In the genomic region with DNA sequence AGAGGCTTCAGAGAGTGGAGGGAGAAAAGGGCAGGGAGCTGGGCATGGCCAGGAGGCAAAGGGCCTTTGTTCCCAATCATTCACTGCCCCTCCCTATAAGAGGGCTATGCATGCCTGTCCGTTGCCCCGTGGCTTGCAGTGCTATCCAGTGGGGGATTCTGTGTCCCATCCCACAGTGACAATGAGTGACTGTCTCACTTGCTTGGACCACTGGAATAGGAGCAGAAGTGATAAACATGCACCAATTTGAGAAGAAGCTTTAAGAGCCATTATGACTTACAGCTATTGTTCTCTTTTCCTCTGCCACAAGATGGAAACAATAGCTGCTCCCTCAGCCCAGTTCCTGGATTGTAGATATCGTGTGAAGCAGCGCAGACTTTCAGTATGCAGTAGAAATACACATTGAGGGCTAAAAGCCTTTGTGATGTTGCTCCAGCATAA, we compare ENCODE assay signal across 16 cellular contexts. TPM values are rescaled to one million over a fixed set of nuclear protein-coding genes. Genes with fewer than 3 reads are reported as not detected.
DNase-seq lines count a peak whose midpoint lies in the region; ATAC-seq and TF ChIP-seq lines count a peak whose summit lies in the region.
"Had no signal": no experiment of that assay in that cellular context is flagged by ENCODE, and none has a peak within 500 bp of the region (broad histone marks: within the 10 kb centered on the region; RNA-seq: fewer than 3 reads in every experiment).

No MANE protein-coding gene starts in this region.

- no peak overlapping the region for H2BK20ac ChIP-seq in IMR-90 (ENCODE audit: low read depth, low read length)

- H2AK9ac ChIP-seq in IMR-90 (replicated peaks; ENCODE audit: low read depth, low read length, poor library complexity) = no peak overlapping the region

- H4K91ac ChIP-seq in IMR-90 (ENCODE audit: insufficient read depth, low read depth, low read length) = no peak overlapping the region

- no peak overlapping the region for H3K4me2 ChIP-seq in IMR-90 (ENCODE audit: low read depth, low read length)

- intact Hi-C loops in IMR-90 (cut with micrococcal nuclease) = no loop called here

- H3K14ac ChIP-seq in IMR-90 (replicated peaks; ENCODE audit: low read depth, low read length) = no peak overlapping the region

- H3K4me3 ChIP-seq in IMR-90 (ENCODE audit: insufficient read depth, low read depth, low read length) (no peak overlapping the region), right atrium auricular region (no peak overlapping the region)
- H3K4me3 ChIP-seq: sigmoid colon had no signal

- H4K5ac ChIP-seq in IMR-90 (ENCODE audit: low read depth, low read length) = no peak overlapping the region

- no peak overlapping the region for H3K27ac Mint-ChIP-seq in osteocyte (ENCODE audit: unreplicated experiment)
- H3K27ac Mint-ChIP-seq: naive B cell had no signal

- no peak for TF ChIP-seq CTCF in IMR-90 (conservative IDR thresholded peaks at IDR 0.05; ENCODE audit: low read depth, low read length)
- TF ChIP-seq CTCF in right atrium auricular region (IDR thresholded peaks at IDR 0.05) = no peak
- TF ChIP-seq CTCF in osteocyte (IDR thresholded peaks at IDR 0.05) = no peak

- H3K18ac ChIP-seq in IMR-90 (ENCODE audit: low read depth, low read length) = no peak overlapping the region

- H3K79me1 ChIP-seq in IMR-90 (ENCODE audit: low read depth in 1 of 2, low read length in 2 of 2) = no peaks in the 10 kb centered on the region

- H3K9ac ChIP-seq in IMR-90 (ENCODE audit: low read depth, low read length) = no peak overlapping the region

- TF ChIP-seq POLR2A in IMR-90 (IDR thresholded peaks at IDR 0.05; ENCODE audit: low read depth, low read length) = no peak

- H3K4me3 Mint-ChIP-seq in osteocyte (ENCODE audit: unreplicated experiment) = no peak overlapping the region
- H3K4me3 Mint-ChIP-seq: naive B cell had no signal

- H3K23ac ChIP-seq in IMR-90 (ENCODE audit: low read depth, low read length) = no peak overlapping the region

- peaks cover 7% of the 10 kb centered on the region for H3K27me3 ChIP-seq in IMR-90 (ENCODE audit: control insufficient read depth, insufficient read depth, low read length)
- H3K27me3 ChIP-seq in right atrium auricular region = no peaks in the 10 kb centered on the region
- H3K27me3 ChIP-seq: sigmoid colon had no signal

- 0 out of 2 replicates have a peak overlapping the region, but pooled peaks have one; percentile 12 for H2AK5ac ChIP-seq in IMR-90 (ENCODE audit: low read depth, low read length)

- peaks cover 3% of the 10 kb centered on the region for H3K4me1 ChIP-seq in IMR-90 (ENCODE audit: control insufficient read depth, insufficient read depth, low read length)
- H3K4me1 ChIP-seq in right atrium auricular region = peaks cover 0 to 74% of the 10 kb centered on the region in 2 donors

- no peaks in the 10 kb centered on the region for H4K20me1 ChIP-seq in IMR-90 (ENCODE audit: insufficient read depth, low read length)

- peaks cover 49% of the 10 kb centered on the region for H3K4me1 Mint-ChIP-seq in osteocyte (ENCODE audit: unreplicated experiment)
- H3K4me1 Mint-ChIP-seq: naive B cell had no signal

- 100% methylated on average over 1 of the region's 4 CpGs; no CpG with 5 or more reads in 1 of the 2 experiments for WGBS in IMR-90 (ENCODE audit: extremely low coverage in 2 of 2, insufficient read length in 1 of 2), 2 experiments

- peaks cover 2% of the 10 kb centered on the region for H3K36me3 Mint-ChIP-seq in osteocyte (ENCODE audit: unreplicated experiment)
- H3K36me3 Mint-ChIP-seq: naive B cell had no signal

- POLR2A ChIA-PET in IMR-90 (lab: Charles Lee; ENCODE audit: unreplicated experiment) = no interaction called here

- no TSS peak for BruUV-seq in IMR-90 (replicated peaks; lab: Mats Ljungman, UMichigan)

- H2AFZ ChIP-seq in IMR-90 (replicated peaks; ENCODE audit: low read length, poor library complexity) = no peak overlapping the region

- DNase-seq in IMR-90 = no peak
- peak in 55 of 61 donors; percentile 10 to 83 (median 60) for DNase-seq in caudate nucleus (lab: John Stamatoyannopoulos, UW)
- DNase-seq in right atrium auricular region (ENCODE audit: low spot score) = peak; percentile 23
- peak; percentile 13 for DNase-seq in osteocyte (ENCODE audit: extremely low spot score, unreplicated experiment)
- DNase-seq in stimulated activated CD4-positive, alpha-beta T cell treated with anti-CD3 and anti-CD28 coated beads, Interleukin-4, amount 100 ng/mL, for 24 hours = no peak
- no peak for DNase-seq in COR-L47 (lab: John Stamatoyannopoulos, UW)
- DNase-seq in NCI-H1048 (lab: John Stamatoyannopoulos, UW) = no peak
- DNase-seq: activated CD4-positive, CD25-positive, alpha-beta regulatory T cell; activated effector memory CD4-positive, alpha-beta T cell treated with anti-CD3 and anti-CD28 coated beads, Interleukin-2, amount 50 U/mL, for 16 hours; effector CD4-positive, alpha-beta T cell; naive B cell; NCI-H187 treated with DMSO at 0.1 percent for 48 hours; NCI-H774; sigmoid colon; stimulated activated CD4-positive, alpha-beta T cell treated with anti-CD3 and anti-CD28 coated beads, Interleukin-4, amount 100 ng/mL, for 4 hours had no signal

- H2BK15ac ChIP-seq in IMR-90 (ENCODE audit: low read depth, low read length) = no peak overlapping the region

- H3K9me1 ChIP-seq in IMR-90 (ENCODE audit: insufficient read depth, low read length) = 0 out of 2 replicates have a peak, but pooled peaks cover 2% of the 10 kb centered on the region

- H2BK5ac ChIP-seq in IMR-90 (ENCODE audit: low read depth, low read length, poor library complexity, severe bottlenecking) = no peak overlapping the region

- no peak overlapping the region for H3K4ac ChIP-seq in IMR-90 (ENCODE audit: low read depth, low read length)

- no peak for TF ChIP-seq RAD21 in IMR-90 (IDR thresholded peaks at IDR 0.05; ENCODE audit: low read length)

- dilution Hi-C loops in IMR-90 (cut with HindIII; ENCODE audit: low sequenced_read_pairs, unreplicated experiment) = no loop called here

- in situ Hi-C loops in IMR-90 (cut with MboI; ENCODE audit: low sequenced_read_pairs) = no loop called here

- H3K56ac ChIP-seq in IMR-90 (ENCODE audit: extremely low read depth, insufficient read depth, low read length) = no peak overlapping the region

- H2BK120ac ChIP-seq in IMR-90 (ENCODE audit: low read depth, low read length) = no peak overlapping the region

- H4K8ac ChIP-seq in IMR-90 (ENCODE audit: low read depth in 2 of 2, low read length in 2 of 2) = no peak overlapping the region

- H3K9me3 ChIP-seq in IMR-90 (ENCODE audit: control insufficient read depth, insufficient read depth, low read length) (no peaks in the 10 kb centered on the region), right atrium auricular region (no peaks in the 10 kb centered on the region)
- H3K9me3 ChIP-seq: sigmoid colon had no signal

- H3K27me3 Mint-ChIP-seq in osteocyte (ENCODE audit: unreplicated experiment) = no peaks in the 10 kb centered on the region

- H3K36me3 ChIP-seq in IMR-90 (ENCODE audit: control insufficient read depth, insufficient read depth, low read length) = no peaks in the 10 kb centered on the region
- H3K36me3 ChIP-seq in right atrium auricular region = no peaks in the 10 kb centered on the region
- H3K36me3 ChIP-seq: sigmoid colon had no signal

- H3K9me3 Mint-ChIP-seq in osteocyte (ENCODE audit: unreplicated experiment) = no peaks in the 10 kb centered on the region

- CTCF ChIA-PET in IMR-90 (lab: Yijun Ruan, JAX) = no interaction called here

- no peak for ATAC-seq in IMR-90 (ENCODE audit: low read depth)
- ATAC-seq in HG02938 (IDR thresholded peaks at IDR 0.05; ENCODE audit: unreplicated experiment) = no peak

- H3K27ac ChIP-seq in IMR-90 (ENCODE audit: insufficient read depth, low read length) = no peak overlapping the region
- peak overlapping the region; percentile 90 for H3K27ac ChIP-seq in caudate nucleus (ENCODE audit: low read depth, low read length)
- H3K27ac ChIP-seq in right atrium auricular region = peak overlapping the region; percentile 80 to 82

TF ChIP-seq in IMR-90, 13 proteins besides CTCF, POLR2A, EP300 and RAD21:
- TF ChIP-seq BHLHE40 (IDR thresholded peaks at IDR 0.05; ENCODE audit: low read depth, low read length) (no peak), CHD1 (IDR thresholded peaks at IDR 0.05; ENCODE audit: low read depth, low read length) (no peak), RCOR1 (IDR thresholded peaks at IDR 0.05; ENCODE audit: insufficient replicate concordance, low read length) (no peak), RFX5 (IDR thresholded peaks at IDR 0.05; ENCODE audit: low read depth, low read length) (no peak), SMC3 (IDR thresholded peaks at IDR 0.05; ENCODE audit: low read depth, low read length) (no peak), MAFK (IDR thresholded peaks at IDR 0.05; ENCODE audit: low read depth, low read length) (no peak), MXI1 (IDR thresholded peaks at IDR 0.05; ENCODE audit: borderline replicate concordance, low read depth, low read length) (no peak), CEBPB (IDR thresholded peaks at IDR 0.05; ENCODE audit: low read depth, low read length) (no peak), FOS (IDR thresholded peaks at IDR 0.05; ENCODE audit: low read depth, low read length) (no peak), MAZ (IDR thresholded peaks at IDR 0.05; ENCODE audit: borderline replicate concordance, low read depth, low read length) (no peak)
- TF ChIP-seq, protein P1, sequence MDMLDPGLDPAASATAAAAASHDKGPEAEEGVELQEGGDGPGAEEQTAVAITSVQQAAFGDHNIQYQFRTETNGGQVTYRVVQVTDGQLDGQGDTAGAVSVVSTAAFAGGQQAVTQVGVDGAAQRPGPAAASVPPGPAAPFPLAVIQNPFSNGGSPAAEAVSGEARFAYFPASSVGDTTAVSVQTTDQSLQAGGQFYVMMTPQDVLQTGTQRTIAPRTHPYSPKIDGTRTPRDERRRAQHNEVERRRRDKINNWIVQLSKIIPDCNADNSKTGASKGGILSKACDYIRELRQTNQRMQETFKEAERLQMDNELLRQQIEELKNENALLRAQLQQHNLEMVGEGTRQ (IDR thresholded peaks at IDR 0.05; ENCODE audit: low read depth, low read length) = no peak
- TF ChIP-seq, protein P2, sequence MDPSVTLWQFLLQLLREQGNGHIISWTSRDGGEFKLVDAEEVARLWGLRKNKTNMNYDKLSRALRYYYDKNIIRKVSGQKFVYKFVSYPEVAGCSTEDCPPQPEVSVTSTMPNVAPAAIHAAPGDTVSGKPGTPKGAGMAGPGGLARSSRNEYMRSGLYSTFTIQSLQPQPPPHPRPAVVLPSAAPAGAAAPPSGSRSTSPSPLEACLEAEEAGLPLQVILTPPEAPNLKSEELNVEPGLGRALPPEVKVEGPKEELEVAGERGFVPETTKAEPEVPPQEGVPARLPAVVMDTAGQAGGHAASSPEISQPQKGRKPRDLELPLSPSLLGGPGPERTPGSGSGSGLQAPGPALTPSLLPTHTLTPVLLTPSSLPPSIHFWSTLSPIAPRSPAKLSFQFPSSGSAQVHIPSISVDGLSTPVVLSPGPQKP (IDR thresholded peaks at IDR 0.05; ENCODE audit: borderline replicate concordance, low read depth, low read length) = no peak

RNA-seq across cellular contexts. Expression of a gene that starts 39.5 kb away (rescaled TPM):
- total RNA-seq in IMR-90 (2012; rRNA removed) (9.4 and 11.3 TPM in 2 replicates), right atrium auricular region (10 to 100 TPM; 22.2 to 26.8 TPM), osteocyte (39.8 and 42.5 TPM in 2 replicates)
- polyA plus RNA-seq in IMR-90 (2012; rRNA removed) = 9.2 and 9.5 TPM in 2 replicates
- polyA plus RNA-seq in IMR-90 (2012; cell fraction: cytosol; rRNA removed) = 7.9 and 10.2 TPM in 2 replicates
- 4.2 and 5.8 TPM in 2 replicates for polyA plus RNA-seq in IMR-90 (2012; cell fraction: nucleus; rRNA removed; ENCODE audit: low replicate concordance)

Comparison
In these comparisons a context has a peak if more than half of its experiments do, and no peak if none do; other contexts are left out.
1. DNase-seq: peak in caudate nucleus (55 of 61), right atrium auricular region (single experiment) and osteocyte (single experiment); none in IMR-90 (single experiment), stimulated activated CD4-positive, alpha-beta T cell treated with anti-CD3 and anti-CD28 coated beads, Interleukin-4, amount 100 ng/mL, for 24 hours (single experiment), COR-L47 (single experiment) and NCI-H1048 (single experiment).